16 cellular contexts compared by ENCODE assay signal in genomic region chr12:27870939-27871338, GRCh38.
A peak's percentile ranks its signal among the peaks of the same experiment; 100 is the strongest.
DNase-seq lines count a peak whose midpoint lies in the region; FAIRE-seq lines count a peak whose summit lies in the region.
"Had no signal": no experiment of that assay in that cellular context is flagged by ENCODE, and none has a peak within 500 bp of the region (broad histone marks: within the 10 kb centered on the region; RNA-seq: fewer than 3 reads in every experiment).

No MANE protein-coding gene starts in this region.

- H3K4me1 Mint-ChIP-seq in T-helper 2 cell treated with Interferon-gamma antibody and Interleukin-4, amounts not matched to agents 5 μg/mL and 100 μg/mL, for 36 hours (ENCODE audit: low read depth): peaks cover 8% of the 10 kb centered on the region
- H3K4me1 Mint-ChIP-seq: naive B cell had no signal

- H3K36me3 Mint-ChIP-seq in T-helper 2 cell treated with Interferon-gamma antibody and Interleukin-4, amounts not matched to agents 5 μg/mL and 100 μg/mL, for 36 hours (ENCODE audit: low read depth): no peaks in the 10 kb centered on the region
- H3K36me3 Mint-ChIP-seq: naive B cell had no signal

- H3K27me3 Mint-ChIP-seq in T-helper 2 cell treated with Interferon-gamma antibody and Interleukin-4, amounts not matched to agents 5 μg/mL and 100 μg/mL, for 36 hours (ENCODE audit: low read depth): peaks cover 3% of the 10 kb centered on the region
- H3K27me3 Mint-ChIP-seq: dendritic cell treated with granulocyte-macrophage colony-stimulating factor and Interleukin-4, amounts not matched to agents 40 ng/mL and 50 ng/mL, for 4 days; naive B cell had no signal

- no peak for DNase-seq in T-helper 2 cell treated with Interferon-gamma antibody and Interleukin-4, amounts not matched to agents 5 μg/mL and 100 μg/mL, for 36 hours (ENCODE audit: low spot score)
- DNase-seq in T-helper 2 cell (no peak), RCC 7860 (ENCODE audit: low spot score) (peak; percentile 34), fibroblast of gingiva (ENCODE audit: low read depth) (peak; percentile 47), skeletal muscle cell (ENCODE audit: low read depth) (peak; percentile 65), NCI-H2029 treated with DMSO at 0.1 percent for 48 hours (lab: John Stamatoyannopoulos, UW) (no peak), DMS53 (lab: John Stamatoyannopoulos, UW) (no peak), DMS114 treated with DMSO at 0.1 percent for 48 hours (lab: John Stamatoyannopoulos, UW; ENCODE audit: unreplicated experiment) (no peak)
- DNase-seq: activated T-cell treated with anti-CD3 and anti-CD28 coated beads, Interleukin-2, amount 50 U/mL, for 24 hours; amygdala; Caco-2; left lung; naive B cell; NCI-H2227 treated with DMSO at 0.1 percent for 48 hours; Right ventricle myocardium superior had no signal

- H3K9me3 Mint-ChIP-seq in T-helper 2 cell treated with Interferon-gamma antibody and Interleukin-4, amounts not matched to agents 5 μg/mL and 100 μg/mL, for 36 hours: peaks cover 4% of the 10 kb centered on the region
- H3K9me3 Mint-ChIP-seq: dendritic cell treated with granulocyte-macrophage colony-stimulating factor and Interleukin-4, amounts not matched to agents 40 ng/mL and 50 ng/mL, for 4 days had no signal

- FAIRE-seq in RCC 7860 (lab: Jason Lieb, UNC): peak; percentile 61

- H3K27ac Mint-ChIP-seq in T-helper 2 cell treated with Interferon-gamma antibody and Interleukin-4, amounts not matched to agents 5 μg/mL and 100 μg/mL, for 36 hours: peak overlapping the region; percentile 42
- H3K27ac Mint-ChIP-seq: activated T-cell treated with anti-CD3 and anti-CD28 coated beads, Interleukin-2, amount 50 U/mL, for 24 hours; dendritic cell treated with granulocyte-macrophage colony-stimulating factor and Interleukin-4, amounts not matched to agents 40 ng/mL and 50 ng/mL, for 4 days; naive B cell had no signal

- H3K4me3 ChIP-seq in skeletal muscle cell (ENCODE audit: low read depth, low read length): no peak overlapping the region
- H3K4me3 ChIP-seq: left lung had no signal

- H3K4me3 Mint-ChIP-seq in T-helper 2 cell treated with Interferon-gamma antibody and Interleukin-4, amounts not matched to agents 5 μg/mL and 100 μg/mL, for 36 hours: no peak overlapping the region
- H3K4me3 Mint-ChIP-seq: activated T-cell treated with anti-CD3 and anti-CD28 coated beads, Interleukin-2, amount 50 U/mL, for 24 hours; dendritic cell treated with granulocyte-macrophage colony-stimulating factor and Interleukin-4, amounts not matched to agents 40 ng/mL and 50 ng/mL, for 4 days; naive B cell had no signal

Comparison
In these comparisons a context has a peak if more than half of its experiments do, and no peak if none do; other contexts are left out.
1. DNase-seq: peak in RCC 7860 (single experiment), fibroblast of gingiva (single experiment) and skeletal muscle cell (single experiment); none in T-helper 2 cell treated with Interferon-gamma antibody and Interleukin-4, amounts not matched to agents 5 μg/mL and 100 μg/mL, for 36 hours (single experiment), T-helper 2 cell (0 of 5), NCI-H2029 treated with DMSO at 0.1 percent for 48 hours (single experiment), DMS53 (single experiment) and DMS114 treated with DMSO at 0.1 percent for 48 hours (single experiment).